Comparison of ENCODE assay signal across 11 cellular contexts in genomic region chr1:41322101-41322661, GRCh38. TPM values are rescaled to one million over a fixed set of nuclear protein-coding genes. Genes with fewer than 3 reads are reported as not detected.
DNase-seq lines count a peak whose midpoint lies in the region; ATAC-seq, FAIRE-seq and TF ChIP-seq lines count a peak whose summit lies in the region.
"Had no signal": no experiment of that assay in that cellular context is flagged by ENCODE, and none has a peak within 500 bp of the region (broad histone marks: within the 10 kb centered on the region; RNA-seq: fewer than 3 reads in every experiment).

No MANE protein-coding gene starts in this region.

- H3K9ac ChIP-seq in BLaER1 (no peak overlapping the region; the same call in 1 of the 2 replicates), neural progenitor cell (no peak overlapping the region)

- H3K27me3 ChIP-seq in BLaER1 (no peaks in the 10 kb centered on the region), WERI-Rb-1 (ENCODE audit: insufficient read depth, low read depth, severe bottlenecking) (no peaks in the 10 kb centered on the region), neural progenitor cell (no peaks in the 10 kb centered on the region)
- H3K27me3 ChIP-seq: Peyer's patch had no signal

- H2AFZ ChIP-seq in neural progenitor cell (replicated peaks): no peak overlapping the region

- no peaks in the 10 kb centered on the region for H3K9me3 Mint-ChIP-seq in neural progenitor cell
- H3K9me3 Mint-ChIP-seq: CD8-positive, alpha-beta T cell had no signal

- no peak overlapping the region for H3K27ac Mint-ChIP-seq in neural progenitor cell
- H3K27ac Mint-ChIP-seq: CD8-positive, alpha-beta T cell had no signal

- peak overlapping the region; percentile 81 for H3K27ac ChIP-seq in BLaER1
- peak overlapping the region; percentile 96 for H3K27ac ChIP-seq in WERI-Rb-1
- H3K27ac ChIP-seq in neural progenitor cell: no peak overlapping the region
- H3K27ac ChIP-seq: Peyer's patch had no signal

- H3K4me3 Mint-ChIP-seq in neural progenitor cell: peak overlapping the region; percentile 41
- H3K4me3 Mint-ChIP-seq: CD8-positive, alpha-beta T cell had no signal

- no peaks in the 10 kb centered on the region for H3F3A ChIP-seq in neural progenitor cell (ENCODE audit: low read depth)

- H3K4me2 ChIP-seq in BLaER1 (peak overlapping the region; percentile 87), neural progenitor cell (no peak overlapping the region)

- DNase-seq in GM12891 (ENCODE audit: insufficient read length, low spot score): no peak
- no peak for DNase-seq in WERI-Rb-1
- no peak for DNase-seq in neural progenitor cell (ENCODE audit: low spot score)
- no peak for DNase-seq in stimulated activated naive CD8-positive, alpha-beta T cell treated with anti-CD3 and anti-CD28 coated beads, Interleukin-15, Interleukin-2, amounts not matched to agents 100 U/mL and 50 U/mL, for 24 hours
- DNase-seq in OCI-M1 (lab: John Stamatoyannopoulos, UW): no peak
- DNase-seq: HCEC 1CT, NCI-H1048 had no signal

- H3K4me1 ChIP-seq in BLaER1 (peaks cover 52% of the 10 kb centered on the region), neural progenitor cell (peaks cover 3% of the 10 kb centered on the region)
- H3K4me1 ChIP-seq: Peyer's patch had no signal

- ATAC-seq in stimulated activated naive CD8-positive, alpha-beta T cell treated with anti-CD3 and anti-CD28 coated beads, Interleukin-15, Interleukin-2, amounts not matched to agents 100 U/mL and 50 U/mL, for 24 hours: no peak
- ATAC-seq in GM21390 (IDR thresholded peaks at IDR 0.05; ENCODE audit: unreplicated experiment): no peak
- ATAC-seq: CD8-positive, alpha-beta T cell had no signal

- H3K4me3 ChIP-seq in BLaER1: no peak overlapping the region
- no peak overlapping the region for H3K4me3 ChIP-seq in WERI-Rb-1 (ENCODE audit: low read depth, low read length)
- H3K4me3 ChIP-seq in neural progenitor cell: no peak overlapping the region
- H3K4me3 ChIP-seq: Peyer's patch had no signal

- no peak for TF ChIP-seq POLR2A in GM12891 (IDR thresholded peaks at IDR 0.05; ENCODE audit: low read depth, low read length)

- no peaks in the 10 kb centered on the region for H3K79me2 ChIP-seq in neural progenitor cell (ENCODE audit: low read depth)

- H3K9me3 ChIP-seq in BLaER1 (no peaks in the 10 kb centered on the region), WERI-Rb-1 (ENCODE audit: severe bottlenecking) (no peaks in the 10 kb centered on the region), neural progenitor cell (ENCODE audit: low read depth) (no peaks in the 10 kb centered on the region)
- H3K9me3 ChIP-seq: Peyer's patch had no signal

- H3K27me3 Mint-ChIP-seq in neural progenitor cell (ENCODE audit: insufficient read depth, low read depth): peaks cover 3% of the 10 kb centered on the region

- H3K4me1 Mint-ChIP-seq in neural progenitor cell: peaks cover 6% of the 10 kb centered on the region

- TF ChIP-seq CTCF in WERI-Rb-1 (IDR thresholded peaks at IDR 0.05; ENCODE audit: low read depth, low read length) (no peak), neural progenitor cell (IDR thresholded peaks at IDR 0.05) (no peak)

- H3K36me3 ChIP-seq in BLaER1 (no peaks in the 10 kb centered on the region), WERI-Rb-1 (no peaks in the 10 kb centered on the region), neural progenitor cell (no peaks in the 10 kb centered on the region)
- H3K36me3 ChIP-seq: Peyer's patch had no signal

- H3K36me3 Mint-ChIP-seq in neural progenitor cell: peaks cover 1% of the 10 kb centered on the region
- H3K36me3 Mint-ChIP-seq: CD8-positive, alpha-beta T cell had no signal

- H4K20me1 ChIP-seq in BLaER1 (no peaks in the 10 kb centered on the region), neural progenitor cell (ENCODE audit: low read depth) (no peaks in the 10 kb centered on the region)

- peak; percentile 71 for FAIRE-seq in GM12891 (lab: Jason Lieb, UNC)

TF ChIP-seq in GM12891, 5 proteins besides CTCF, POLR2A, EP300 and RAD21:
- TF ChIP-seq POLR2AphosphoS5 (IDR thresholded peaks at IDR 0.05; ENCODE audit: low read depth, low read length) (no peak), SPI1 (IDR thresholded peaks at IDR 0.05; ENCODE audit: low read depth, low read length) (peak; percentile 60)

RNA-seq across cellular contexts. Expression of gene FOXO6, which starts 39.1 kb away (rescaled TPM):
- polyA plus RNA-seq in GM12891 (2012; ENCODE audit: low read depth, missing spikeins): 0.19 TPM
- total RNA-seq in neural progenitor cell (ENCODE audit: low replicate concordance): 2.1 TPM in 1 of 2 replicates, not detected in the other
